ENCODE assay signal across 20 cellular contexts in the genomic region with DNA sequence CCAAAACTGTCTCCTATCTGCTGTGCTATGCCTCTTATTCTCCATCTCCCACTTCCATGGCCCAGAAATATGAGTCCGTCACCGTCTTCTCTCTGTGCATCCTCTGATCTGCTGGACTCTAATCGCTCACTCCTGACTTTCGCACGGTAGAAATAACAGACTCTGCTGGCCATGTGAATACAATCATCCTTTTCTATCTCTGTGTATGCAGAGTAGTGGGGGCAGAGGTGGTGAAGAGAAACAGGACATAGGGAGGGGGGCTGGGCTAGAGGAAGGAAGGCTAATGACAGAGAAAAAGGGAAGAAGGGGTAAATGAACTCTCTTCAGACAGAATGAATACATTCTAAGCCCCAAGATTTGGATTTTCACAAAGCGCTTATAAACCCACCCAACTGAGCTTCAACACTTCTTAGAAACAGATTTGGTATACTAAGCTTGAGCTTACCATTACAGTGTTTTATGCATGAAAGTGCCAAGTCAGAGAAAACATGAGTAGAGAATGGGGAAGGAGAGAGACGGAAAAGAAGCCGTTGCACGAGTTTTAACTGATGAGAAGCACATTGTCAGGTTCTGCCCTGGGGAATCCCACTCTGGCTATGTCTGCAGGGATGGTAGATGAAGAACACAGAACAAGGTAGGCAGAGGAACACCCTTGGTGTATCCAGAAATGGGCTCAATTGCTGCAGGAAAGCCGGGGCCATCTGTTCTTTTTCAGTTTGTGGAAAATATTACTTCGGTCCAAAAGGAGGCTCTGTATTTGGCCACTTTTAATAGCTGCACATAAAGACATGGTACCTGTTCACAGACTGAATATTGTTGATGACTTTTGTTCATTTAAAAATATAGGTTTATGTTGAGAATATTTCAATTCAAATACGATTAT.
A peak's percentile ranks its signal among the peaks of the same experiment; 100 is the strongest.
DNase-seq lines count a peak whose midpoint lies in the region; ATAC-seq, FAIRE-seq and TF ChIP-seq lines count a peak whose summit lies in the region.
"Had no signal": no experiment of that assay in that cellular context is flagged by ENCODE, and none has a peak within 500 bp of the region (broad histone marks: within the 10 kb centered on the region; RNA-seq: fewer than 3 reads in every experiment).

No MANE protein-coding gene starts in this region.

- ATAC-seq in GM19397 (IDR thresholded peaks at IDR 0.05; ENCODE audit: unreplicated experiment), result no peak

- H3K27ac ChIP-seq in DOHH2 (ENCODE audit: low read depth, low read length), result peak overlapping the region; percentile 88
- H3K27ac ChIP-seq: KMS-11, SJSA1 had no signal

- peak overlapping the region; percentile 79 for H3K4me3 ChIP-seq in DOHH2 (ENCODE audit: low read length)
- H3K4me3 ChIP-seq: MG63, SJSA1 had no signal

- peak overlapping the region; percentile 0 for H3K27ac Mint-ChIP-seq in neural crest cell (ENCODE audit: unreplicated experiment)
- H3K27ac Mint-ChIP-seq: HFFc6 had no signal

- peaks cover 22% of the 10 kb centered on the region for H3F3A ChIP-seq in DOHH2 (ENCODE audit: control insufficient read depth, insufficient read depth)

- no peak for TF ChIP-seq POLR2A in GM12892 (IDR thresholded peaks at IDR 0.05; ENCODE audit: low read depth, low read length)

- H3K79me2 ChIP-seq in DOHH2 (ENCODE audit: control insufficient read depth, low read length), result peaks cover 29% of the 10 kb centered on the region

- TF ChIP-seq CTCF in DOHH2 (IDR thresholded peaks at IDR 0.05; ENCODE audit: low read depth, low read length, poor library complexity, severe bottlenecking), result no peak
- no peak for TF ChIP-seq CTCF in neural crest cell (conservative IDR thresholded peaks at IDR 0.05)

- peaks cover 80% of the 10 kb centered on the region for H3K4me1 ChIP-seq in DOHH2 (ENCODE audit: control insufficient read depth, low read length)
- H3K4me1 ChIP-seq: SJSA1 had no signal

- H3K4me3 Mint-ChIP-seq in neural crest cell, result peak overlapping the region; percentile 1
- H3K4me3 Mint-ChIP-seq: HFFc6 had no signal

- H3K27me3 ChIP-seq in DOHH2 (ENCODE audit: control insufficient read depth, low read length), result no peaks in the 10 kb centered on the region
- H3K27me3 ChIP-seq: MG63, SJSA1 had no signal

- H3K4me1 Mint-ChIP-seq in neural crest cell, result peaks cover 26% of the 10 kb centered on the region

- H3K36me3 ChIP-seq in DOHH2 (ENCODE audit: control insufficient read depth, low read length), result peaks cover 3% of the 10 kb centered on the region
- H3K36me3 ChIP-seq: MG63, SJSA1 had no signal

- no peaks in the 10 kb centered on the region for H3K9me2 ChIP-seq in DOHH2 (replicated peaks; ENCODE audit: control insufficient read depth, low read length)

- no peak for FAIRE-seq in GM12892 (lab: Jason Lieb, UNC)
- FAIRE-seq: A204.1, GM19239 had no signal

- H4K20me1 ChIP-seq in DOHH2 (ENCODE audit: control insufficient read depth, insufficient read depth, low read depth, low read length), result no peaks in the 10 kb centered on the region

- H3K36me3 Mint-ChIP-seq in neural crest cell (ENCODE audit: low read depth), result no peaks in the 10 kb centered on the region
- H3K36me3 Mint-ChIP-seq: CD14-positive monocyte had no signal

- H3K9me3 Mint-ChIP-seq in neural crest cell, result no peaks in the 10 kb centered on the region
- H3K9me3 Mint-ChIP-seq: HFFc6 had no signal

- DNase-seq in cerebellar cortex (ENCODE audit: low spot score) (peak; percentile 76), neural crest cell (ENCODE audit: low read depth, low spot score) (no peak), SHP77 treated with DMSO at 0.1 percent for 48 hours (lab: John Stamatoyannopoulos, UW) (no peak), GM12892 (ENCODE audit: insufficient read length) (no peak), NCI-H510A (lab: John Stamatoyannopoulos, UW) (no peak)
- DNase-seq: DMS53, HFFc6, MG63, NCI-H187 treated with DMSO at 0.1 percent for 48 hours, NCI-H446 treated with DMSO at 0.1 percent for 48 hours, NCI-H82, RPMI8226 had no signal

- H3K9me3 ChIP-seq in DOHH2 (ENCODE audit: control insufficient read depth, insufficient read depth, low read length), result peaks cover 3% of the 10 kb centered on the region; the same call in 1 of the 2 replicates
- H3K9me3 ChIP-seq: MG63, SJSA1 had no signal

- H3K27me3 Mint-ChIP-seq in neural crest cell (ENCODE audit: low read depth), result no peaks in the 10 kb centered on the region

- peak overlapping the region; percentile 73 for H3K4me2 ChIP-seq in DOHH2 (ENCODE audit: low read length)
- H3K4me2 ChIP-seq: KMS-11 had no signal

TF ChIP-seq in PFSK-1, 5 proteins besides CTCF, POLR2A, EP300 and RAD21:
- no peak for TF ChIP-seq TAF1 (IDR thresholded peaks at IDR 0.05; ENCODE audit: borderline replicate concordance, insufficient read depth, low read length)
- no peak for TF ChIP-seq SIN3A (IDR thresholded peaks at IDR 0.05; ENCODE audit: borderline replicate concordance, insufficient read depth, low read length)
- TF ChIP-seq POLR2AphosphoS5 (IDR thresholded peaks at IDR 0.05; ENCODE audit: low read depth, low read length), result peak; percentile 28; the same call in 1 of the 2 replicates
- TF ChIP-seq, protein P1, sequence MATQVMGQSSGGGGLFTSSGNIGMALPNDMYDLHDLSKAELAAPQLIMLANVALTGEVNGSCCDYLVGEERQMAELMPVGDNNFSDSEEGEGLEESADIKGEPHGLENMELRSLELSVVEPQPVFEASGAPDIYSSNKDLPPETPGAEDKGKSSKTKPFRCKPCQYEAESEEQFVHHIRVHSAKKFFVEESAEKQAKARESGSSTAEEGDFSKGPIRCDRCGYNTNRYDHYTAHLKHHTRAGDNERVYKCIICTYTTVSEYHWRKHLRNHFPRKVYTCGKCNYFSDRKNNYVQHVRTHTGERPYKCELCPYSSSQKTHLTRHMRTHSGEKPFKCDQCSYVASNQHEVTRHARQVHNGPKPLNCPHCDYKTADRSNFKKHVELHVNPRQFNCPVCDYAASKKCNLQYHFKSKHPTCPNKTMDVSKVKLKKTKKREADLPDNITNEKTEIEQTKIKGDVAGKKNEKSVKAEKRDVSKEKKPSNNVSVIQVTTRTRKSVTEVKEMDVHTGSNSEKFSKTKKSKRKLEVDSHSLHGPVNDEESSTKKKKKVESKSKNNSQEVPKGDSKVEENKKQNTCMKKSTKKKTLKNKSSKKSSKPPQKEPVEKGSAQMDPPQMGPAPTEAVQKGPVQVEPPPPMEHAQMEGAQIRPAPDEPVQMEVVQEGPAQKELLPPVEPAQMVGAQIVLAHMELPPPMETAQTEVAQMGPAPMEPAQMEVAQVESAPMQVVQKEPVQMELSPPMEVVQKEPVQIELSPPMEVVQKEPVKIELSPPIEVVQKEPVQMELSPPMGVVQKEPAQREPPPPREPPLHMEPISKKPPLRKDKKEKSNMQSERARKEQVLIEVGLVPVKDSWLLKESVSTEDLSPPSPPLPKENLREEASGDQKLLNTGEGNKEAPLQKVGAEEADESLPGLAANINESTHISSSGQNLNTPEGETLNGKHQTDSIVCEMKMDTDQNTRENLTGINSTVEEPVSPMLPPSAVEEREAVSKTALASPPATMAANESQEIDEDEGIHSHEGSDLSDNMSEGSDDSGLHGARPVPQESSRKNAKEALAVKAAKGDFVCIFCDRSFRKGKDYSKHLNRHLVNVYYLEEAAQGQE (IDR thresholded peaks at IDR 0.05; ENCODE audit: insufficient read depth in 1 of 2, low read depth in 2 of 2, low read length in 2 of 2), result no peak
- no peak for TF ChIP-seq FOXP2 (optimal IDR thresholded peaks at IDR 0.05; ENCODE audit: borderline replicate concordance, extremely low read depth, extremely low read length, insufficient read depth)
